ENCODE assay signal across 9 cellular contexts in genomic region chr16:66662445-66663194, GRCh38. TPM values are rescaled to one million over a fixed set of nuclear protein-coding genes. Genes with fewer than 3 reads are reported as not detected.
DNase-seq lines count a peak whose midpoint lies in the region; ATAC-seq, FAIRE-seq and TF ChIP-seq lines count a peak whose summit lies in the region.
"Had no signal": no experiment of that assay in that cellular context is flagged by ENCODE, and none has a peak within 500 bp of the region (broad histone marks: within the 10 kb centered on the region; RNA-seq: fewer than 3 reads in every experiment).

No MANE protein-coding gene starts in this region.

- no peak for DNase-seq in GM06990 (ENCODE audit: extremely low read depth, insufficient read length)
- peak; percentile 51 for DNase-seq in endothelial cell of umbilical vein (ENCODE audit: low read depth, low spot score)
- DNase-seq in T-helper 9 cell: no peak
- no peak for DNase-seq in spleen

- ATAC-seq in HG02840 (IDR thresholded peaks at IDR 0.05; ENCODE audit: low FRiP score, unreplicated experiment) (no peak), GM21423 (IDR thresholded peaks at IDR 0.05; ENCODE audit: unreplicated experiment) (no peak)

- peak; percentile 29 for TF ChIP-seq CTCF in GM06990 (IDR thresholded peaks at IDR 0.05; ENCODE audit: insufficient read depth, low read length, poor library complexity, severe bottlenecking)
- peak; percentile 53 for TF ChIP-seq CTCF in OCI-LY1 (IDR thresholded peaks at IDR 0.05; ENCODE audit: low read length)
- TF ChIP-seq CTCF in endothelial cell of umbilical vein (IDR thresholded peaks at IDR 0.05; ENCODE audit: extremely low read depth in 1 of 2, insufficient read depth in 1 of 2, low read depth in 1 of 2, low read length in 2 of 2): peak; percentile 52 to 55
- TF ChIP-seq CTCF in neural cell (IDR thresholded peaks at IDR 0.05; ENCODE audit: poor library complexity, severe bottlenecking): peak; percentile 17
- peak in 3 of 11 experiments; percentile 14 to 32 (median 15) for TF ChIP-seq CTCF in spleen (IDR thresholded peaks at IDR 0.05 in 8 of 11, conservative IDR thresholded peaks at IDR 0.05 in 3 of 11)

- H3K27me3 ChIP-seq in GM06990 (replicated peaks; ENCODE audit: control insufficient read depth, insufficient read depth, low read length): no peaks in the 10 kb centered on the region; the same call in 1 of the 2 replicates
- H3K27me3 ChIP-seq in OCI-LY1 (ENCODE audit: insufficient read depth, low read length): no peaks in the 10 kb centered on the region
- no peaks in the 10 kb centered on the region for H3K27me3 ChIP-seq in endothelial cell of umbilical vein (ENCODE audit: control insufficient read depth in 2 of 2, insufficient read depth in 2 of 2, low read length in 2 of 2)
- no peaks in the 10 kb centered on the region for H3K27me3 ChIP-seq in neural cell (ENCODE audit: insufficient read depth, low read depth, low read length)
- no peaks in the 10 kb centered on the region for H3K27me3 ChIP-seq in spleen (replicated peaks in 1 of 7)

- intact Hi-C loops in endothelial cell of umbilical vein (cut with micrococcal nuclease) (loop anchor here (1.0 to 5.0 kb wide), 3 partner anchors 55 to 211 kb away; no protein-coding TSS in a partner anchor), spleen (cut with DNase I; ENCODE audit: low total_unique reads) (no loop called here)

- no peak for TF ChIP-seq RAD21 in neural cell (conservative IDR thresholded peaks at IDR 0.05)

- H3K9ac ChIP-seq in OCI-LY1 (ENCODE audit: low read length) (no peak overlapping the region), endothelial cell of umbilical vein (replicated peaks; ENCODE audit: extremely low read depth, insufficient read depth, low read length) (peak overlapping the region; percentile 3), neural cell (ENCODE audit: low read length) (no peak overlapping the region)

- H3K79me2 ChIP-seq in OCI-LY1 (ENCODE audit: insufficient read depth, low read length) (no peaks in the 10 kb centered on the region), endothelial cell of umbilical vein (ENCODE audit: control insufficient read depth, insufficient read depth, low read length) (no peaks in the 10 kb centered on the region), neural cell (replicated peaks; ENCODE audit: insufficient read depth, low read length) (no peaks in the 10 kb centered on the region)

- no peak for TF ChIP-seq POLR2A in endothelial cell of umbilical vein (IDR thresholded peaks at IDR 0.05; ENCODE audit: low read depth, low read length)
- no peak for TF ChIP-seq POLR2A in spleen (IDR thresholded peaks at IDR 0.05)

- no peak for TF ChIP-seq EP300 in neural cell (conservative IDR thresholded peaks at IDR 0.05; ENCODE audit: poor library complexity, severe bottlenecking)

- 64 to 79% (median 71%) methylated on average over 7 of the region's 7 CpGs for WGBS in spleen, 5 donors

- H3K4me1 ChIP-seq in OCI-LY1 (ENCODE audit: insufficient read depth, low read length, severe bottlenecking) (no peaks in the 10 kb centered on the region), endothelial cell of umbilical vein (ENCODE audit: control insufficient read depth, extremely low read depth, insufficient read depth, low read length) (peaks cover 25% of the 10 kb centered on the region), spleen (peaks cover 0 to 27% (median 11%) of the 10 kb centered on the region in 6 donors)

- H3F3A ChIP-seq in OCI-LY1 (ENCODE audit: insufficient read depth, low read length) (no peaks in the 10 kb centered on the region), neural cell (ENCODE audit: insufficient read depth, low read length, poor library complexity, severe bottlenecking) (no peaks in the 10 kb centered on the region)

- no peaks in the 10 kb centered on the region for H3K9me1 ChIP-seq in endothelial cell of umbilical vein (replicated peaks; ENCODE audit: control insufficient read depth, extremely low read depth, insufficient read depth, low read length)

- no peaks in the 10 kb centered on the region for H3K9me2 ChIP-seq in OCI-LY1 (ENCODE audit: low read depth, low read length)
- no peaks in the 10 kb centered on the region for H3K9me2 ChIP-seq in neural cell (ENCODE audit: insufficient read depth, low read length)

- dilution Hi-C loops in endothelial cell of umbilical vein (cut with MboI; ENCODE audit: extremely low pct_ligation_motif_present, low sequenced_read_pairs): no loop called here

- no peaks in the 10 kb centered on the region for H3K36me3 ChIP-seq in GM06990 (ENCODE audit: control insufficient read depth, insufficient read depth, low read length)
- H3K36me3 ChIP-seq in OCI-LY1 (ENCODE audit: insufficient read depth, low read length): no peaks in the 10 kb centered on the region
- H3K36me3 ChIP-seq in endothelial cell of umbilical vein (ENCODE audit: control insufficient read depth in 2 of 2, extremely low read depth in 1 of 2, insufficient read depth in 2 of 2, low read length in 2 of 2): no peaks in the 10 kb centered on the region
- H3K36me3 ChIP-seq in neural cell (ENCODE audit: insufficient read depth, low read length): no peaks in the 10 kb centered on the region
- H3K36me3 ChIP-seq in spleen: no peaks in the 10 kb centered on the region

- POLR2A ChIA-PET in endothelial cell of umbilical vein (lab: Charles Lee): no interaction called here

- no peaks in the 10 kb centered on the region for H4K20me1 ChIP-seq in OCI-LY1 (ENCODE audit: insufficient read depth, low read length)
- no peaks in the 10 kb centered on the region for H4K20me1 ChIP-seq in endothelial cell of umbilical vein (replicated peaks; ENCODE audit: control insufficient read depth, extremely low read depth, insufficient read depth, low read length)
- H4K20me1 ChIP-seq in neural cell (ENCODE audit: insufficient read depth): no peaks in the 10 kb centered on the region

- no peak overlapping the region for H3K4me2 ChIP-seq in OCI-LY1 (ENCODE audit: low read length)
- no peak overlapping the region for H3K4me2 ChIP-seq in endothelial cell of umbilical vein (ENCODE audit: insufficient read depth, low read length)
- no peak overlapping the region for H3K4me2 ChIP-seq in neural cell (ENCODE audit: low read length)

- peak; percentile 81 for FAIRE-seq in endothelial cell of umbilical vein (lab: Jason Lieb, UNC)

- H2AFZ ChIP-seq in OCI-LY1 (ENCODE audit: low read length) (no peak overlapping the region), endothelial cell of umbilical vein (ENCODE audit: low read depth, low read length) (peak overlapping the region; percentile 14), neural cell (ENCODE audit: low read depth, low read length) (no peak overlapping the region)

- H3K9me3 ChIP-seq in OCI-LY1 (ENCODE audit: low read length) (no peaks in the 10 kb centered on the region), endothelial cell of umbilical vein (replicated peaks; ENCODE audit: control insufficient read depth, insufficient read depth, low read length) (no peaks in the 10 kb centered on the region), neural cell (ENCODE audit: low read length) (no peaks in the 10 kb centered on the region), spleen (no peaks in the 10 kb centered on the region)

- no TSS peak for BruUV-seq in endothelial cell of umbilical vein (replicated peaks; lab: Mats Ljungman, UMichigan)

- H3K4me3 ChIP-seq in GM06990 (replicated peaks; ENCODE audit: low read depth, low read length) (no peak overlapping the region), OCI-LY1 (ENCODE audit: low read depth, low read length, poor library complexity, severe bottlenecking) (no peak overlapping the region), endothelial cell of umbilical vein (replicated peaks in 1 of 3; ENCODE audit: insufficient read depth in 1 of 3, low read depth in 1 of 3, low read length in 3 of 3) (no peak overlapping the region), neural cell (ENCODE audit: low read length) (no peak overlapping the region), spleen (no peak overlapping the region)
- H3K4me3 ChIP-seq: lung had no signal

- CTCF ChIA-PET in endothelial cell of umbilical vein (lab: Charles Lee): interaction anchor here (0.8 to 4.7 kb wide), 26 partner anchors 8 to 256 kb away, joined by 3 to 120 read pairs (median 4); partner anchors contain the start of genes CMTM4, DYNC1LI2 and NAE1

- H3K27ac ChIP-seq in OCI-LY1 (ENCODE audit: low read depth, low read length, poor library complexity, severe bottlenecking): no peak overlapping the region
- H3K27ac ChIP-seq in endothelial cell of umbilical vein (ENCODE audit: insufficient read depth, low read depth, low read length): peak overlapping the region; percentile 15
- no peak overlapping the region for H3K27ac ChIP-seq in neural cell (ENCODE audit: low read length)
- no peak overlapping the region for H3K27ac ChIP-seq in spleen

TF ChIP-seq in endothelial cell of umbilical vein, 7 proteins besides CTCF, POLR2A, EP300 and RAD21 (continues in another document):
- TF ChIP-seq FOS (IDR thresholded peaks at IDR 0.05; ENCODE audit: borderline replicate concordance, insufficient read depth, low read length): no peak

TF ChIP-seq in neural cell, 6 proteins besides CTCF, POLR2A, EP300 and RAD21 (continues in another document):
- TF ChIP-seq TAF1 (IDR thresholded peaks at IDR 0.05; ENCODE audit: low read depth): no peak

RNA-seq across cellular contexts. Expression of gene CMTM4, which starts 33.9 kb away (rescaled TPM):
- total RNA-seq in endothelial cell of umbilical vein (8.5 and 9.0 TPM in 2 replicates), spleen (10 to 100 TPM in 1 of 7 donors, 1 to 10 TPM in 6; 3.8 to 10.2 (median 7.4) TPM)
- polyA plus RNA-seq in endothelial cell of umbilical vein (7.1 and 10.7 TPM in 2 replicates), neural cell (26.1 and 27.2 TPM in 2 replicates), spleen (1 to 10 TPM in 2 of 3 donors, under 1 TPM in 1; 0.70 to 1.5 (median 1.1) TPM)
- polyA plus RNA-seq in endothelial cell of umbilical vein (2011; cell fraction: cytosol; rRNA removed): 5.8 and 7.0 TPM in 2 replicates
- 18.6 and 21.6 TPM in 2 replicates for polyA plus RNA-seq in endothelial cell of umbilical vein (2011; cell fraction: nucleus; rRNA removed)
- 6.8 and 10.7 TPM in 2 replicates for polyA plus RNA-seq in endothelial cell of umbilical vein (2012)
- polyA minus RNA-seq in endothelial cell of umbilical vein (19.7 and 21.4 TPM in 2 replicates), neural cell (65.1 and 76.7 TPM in 2 replicates)
- polyA minus RNA-seq in endothelial cell of umbilical vein (2011; cell fraction: cytosol; rRNA and poly(A)+ RNA removed): 28.7 TPM
- 9.9 and 10.6 TPM in 2 replicates for polyA minus RNA-seq in endothelial cell of umbilical vein (2011; cell fraction: nucleus; rRNA and poly(A)+ RNA removed)

RNA-seq across cellular contexts. Expression of gene CMTM3, which starts 58.1 kb away (rescaled TPM):
- total RNA-seq in endothelial cell of umbilical vein (83.6 and 90.5 TPM in 2 replicates), spleen (10 to 100 TPM; 37.6 to 53.1 (median 41.9) TPM)
- polyA plus RNA-seq in endothelial cell of umbilical vein (86.2 and 104 TPM in 2 replicates), neural cell (7.7 and 8.2 TPM in 2 replicates), spleen (10 to 100 TPM; 16.2 to 25.0 (median 23.4) TPM)
- 74.9 and 81.6 TPM in 2 replicates for polyA plus RNA-seq in endothelial cell of umbilical vein (2011; cell fraction: cytosol; rRNA removed)
- 43.1 and 45.5 TPM in 2 replicates for polyA plus RNA-seq in endothelial cell of umbilical vein (2011; cell fraction: nucleus; rRNA removed)
- polyA plus RNA-seq in endothelial cell of umbilical vein (2012): 66.2 and 95.6 TPM in 2 replicates
- polyA minus RNA-seq in endothelial cell of umbilical vein (75.2 and 81.4 TPM in 2 replicates), neural cell (4.6 and 6.3 TPM in 2 replicates)
- polyA minus RNA-seq in endothelial cell of umbilical vein (2011; cell fraction: cytosol; rRNA and poly(A)+ RNA removed): not detected
- polyA minus RNA-seq in endothelial cell of umbilical vein (2011; cell fraction: nucleus; rRNA and poly(A)+ RNA removed): 12.5 and 16.8 TPM in 2 replicates
